ENCODE assay signal across 1 cellular context in the genomic region with DNA sequence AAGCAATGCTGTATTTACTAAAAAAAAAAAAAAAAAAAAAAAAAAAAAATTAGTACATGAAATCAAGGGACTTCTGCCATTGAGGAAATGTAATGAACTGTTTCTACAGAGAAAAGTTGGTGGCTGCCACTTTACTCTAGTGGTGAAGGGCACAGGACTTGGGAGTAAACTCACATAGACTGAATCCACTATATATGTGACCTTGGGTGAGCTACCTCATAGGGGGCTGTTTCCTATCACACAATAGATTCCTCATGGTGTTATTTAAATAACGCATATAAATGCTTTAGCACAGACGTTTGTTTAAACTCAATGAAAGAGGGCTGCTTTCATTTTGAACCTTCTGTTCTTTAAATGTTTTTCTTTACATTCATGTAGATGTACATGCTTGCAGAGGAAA.
TF ChIP-seq lines count a peak whose summit lies in the region.

No MANE protein-coding gene starts in this region.

TF ChIP-seq in WTC11, 78 proteins besides CTCF, POLR2A, EP300 and RAD21 (continued from another document):
- TF ChIP-seq, protein P1, sequence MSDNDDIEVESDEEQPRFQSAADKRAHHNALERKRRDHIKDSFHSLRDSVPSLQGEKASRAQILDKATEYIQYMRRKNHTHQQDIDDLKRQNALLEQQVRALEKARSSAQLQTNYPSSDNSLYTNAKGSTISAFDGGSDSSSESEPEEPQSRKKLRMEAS (CRISPR knock-in tag; IDR thresholded peaks at IDR 0.05): no peak
- TF ChIP-seq SP1 (CRISPR knock-in tag; conservative IDR thresholded peaks at IDR 0.05) (no peak), ESRRA (CRISPR knock-in tag; IDR thresholded peaks at IDR 0.05; ENCODE audit: borderline replicate concordance) (no peak), ZNF138 (CRISPR knock-in tag; conservative IDR thresholded peaks at IDR 0.05) (no peak)
- TF ChIP-seq, protein P2, sequence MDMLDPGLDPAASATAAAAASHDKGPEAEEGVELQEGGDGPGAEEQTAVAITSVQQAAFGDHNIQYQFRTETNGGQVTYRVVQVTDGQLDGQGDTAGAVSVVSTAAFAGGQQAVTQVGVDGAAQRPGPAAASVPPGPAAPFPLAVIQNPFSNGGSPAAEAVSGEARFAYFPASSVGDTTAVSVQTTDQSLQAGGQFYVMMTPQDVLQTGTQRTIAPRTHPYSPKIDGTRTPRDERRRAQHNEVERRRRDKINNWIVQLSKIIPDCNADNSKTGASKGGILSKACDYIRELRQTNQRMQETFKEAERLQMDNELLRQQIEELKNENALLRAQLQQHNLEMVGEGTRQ (CRISPR knock-in tag; IDR thresholded peaks at IDR 0.05): no peak
